ENCODE assay signal across 18 cellular contexts in genomic region chr11:128862913-128863660, GRCh38. TPM values are rescaled to one million over a fixed set of nuclear protein-coding genes. Genes with fewer than 3 reads are reported as not detected.
DNase-seq lines count a peak whose midpoint lies in the region; ATAC-seq and TF ChIP-seq lines count a peak whose summit lies in the region.
"Had no signal": no experiment of that assay in that cellular context is flagged by ENCODE, and none has a peak within 500 bp of the region (broad histone marks: within the 10 kb centered on the region; RNA-seq: fewer than 3 reads in every experiment).

No MANE protein-coding gene starts in this region.

- peaks cover 2% of the 10 kb centered on the region for H3K4me1 Mint-ChIP-seq in activated T-cell treated with anti-CD3 and anti-CD28 coated beads, Interleukin-2, amount 50 U/mL, for 4 hours (ENCODE audit: low read depth)

- no peak for TF ChIP-seq POLR2A in vagina (IDR thresholded peaks at IDR 0.05)

- peak; percentile 81 for ATAC-seq in RWPE2 (ENCODE audit: low read depth)
- ATAC-seq in activated T-cell treated with anti-CD3 and anti-CD28 coated beads, Interleukin-2, amount 50 U/mL, for 4 hours, result no peak

- H3K4me1 ChIP-seq in RWPE2 (ENCODE audit: insufficient read depth, poor library complexity, severe bottlenecking) (peaks cover 12% of the 10 kb centered on the region), fibroblast of lung (ENCODE audit: control insufficient read depth, extremely low read depth, insufficient read depth, low read length) (peaks cover 2% of the 10 kb centered on the region), smooth muscle cell (ENCODE audit: low read depth) (no peaks in the 10 kb centered on the region), OCI-LY7 (ENCODE audit: insufficient read depth, low read length, poor library complexity, severe bottlenecking) (peaks cover 8% of the 10 kb centered on the region), vagina (peaks cover 7% of the 10 kb centered on the region)
- H3K4me1 ChIP-seq: SJCRH30 had no signal

- no peaks in the 10 kb centered on the region for H3K36me3 ChIP-seq in RWPE2 (ENCODE audit: low read depth)
- no peaks in the 10 kb centered on the region for H3K36me3 ChIP-seq in fibroblast of lung (ENCODE audit: control insufficient read depth, insufficient read depth, low read length)
- no peaks in the 10 kb centered on the region for H3K36me3 ChIP-seq in smooth muscle cell (ENCODE audit: low read depth)
- no peaks in the 10 kb centered on the region for H3K36me3 ChIP-seq in OCI-LY7 (ENCODE audit: insufficient read depth, low read length)
- H3K36me3 ChIP-seq in vagina, result no peaks in the 10 kb centered on the region
- H3K36me3 ChIP-seq: adrenal gland, ovary, SJCRH30, transverse colon had no signal

- CTCF ChIA-PET in OCI-LY7 (lab: Charles Lee; ENCODE audit: unreplicated experiment), result no interaction called here

- POLR2A ChIA-PET in OCI-LY7 (lab: Charles Lee), result interaction anchor here (0.5 to 1.0 kb wide), 3 partner anchors 12 to 309 kb away, joined by 3 to 4 read pairs (median 3); no protein-coding TSS in a partner anchor

- H4K20me1 ChIP-seq in fibroblast of lung (ENCODE audit: control insufficient read depth, extremely low read depth, insufficient read depth, low read length) (no peaks in the 10 kb centered on the region), smooth muscle cell (ENCODE audit: low read depth) (no peaks in the 10 kb centered on the region), OCI-LY7 (ENCODE audit: insufficient read depth, low read length) (no peaks in the 10 kb centered on the region)

- no peak overlapping the region for H3K9ac ChIP-seq in fibroblast of lung (ENCODE audit: insufficient read depth, low read length)
- H3K9ac ChIP-seq in smooth muscle cell (ENCODE audit: low read depth), result no peak overlapping the region

- H3K9me3 Mint-ChIP-seq in activated T-cell treated with anti-CD3 and anti-CD28 coated beads, Interleukin-2, amount 50 U/mL, for 4 hours, result no peaks in the 10 kb centered on the region
- H3K9me3 Mint-ChIP-seq: activated B cell treated with CpG ODN at 0.5 μM for 24 hours had no signal

- peak; percentile 54 for DNase-seq in DMS53 (lab: John Stamatoyannopoulos, UW)
- no peak for DNase-seq in DMS53 treated with DMSO at 0.1 percent for 48 hours (lab: John Stamatoyannopoulos, UW; ENCODE audit: unreplicated experiment)
- no peak for DNase-seq in RWPE2 (ENCODE audit: low spot score)
- peak; percentile 48 to 69 for DNase-seq in fibroblast of lung (ENCODE audit: low read depth in 2 of 2)
- DNase-seq in smooth muscle cell (lab: John Stamatoyannopoulos, UW; ENCODE audit: unreplicated experiment), result no peak
- DNase-seq in OCI-LY7 (ENCODE audit: low spot score), result no peak
- DNase-seq in activated T-cell treated with anti-CD3 and anti-CD28 coated beads, Interleukin-2, amount 50 U/mL, for 4 hours, result no peak
- no peak for DNase-seq in vagina (ENCODE audit: extremely low spot score in 2 of 2)
- DNase-seq: activated B cell treated with CpG ODN at 0.5 μM for 24 hours; adrenal gland; effector CD4-positive, alpha-beta T cell; NCI-H1436 treated with DMSO at 0.1 percent for 48 hours; ovary; SJCRH30; stimulated activated CD4-positive, alpha-beta T cell treated with anti-CD3 and anti-CD28 coated beads, Interleukin-15, amount 100 ng/mL, for 24 hours; transverse colon had no signal

- H3K27ac ChIP-seq in RWPE2 (ENCODE audit: poor library complexity, severe bottlenecking) (peak overlapping the region; percentile 44), fibroblast of lung (ENCODE audit: insufficient read depth, low read length) (no peak overlapping the region), smooth muscle cell (ENCODE audit: low read depth) (peak overlapping the region; percentile 51), OCI-LY7 (ENCODE audit: low read depth, low read length, poor library complexity, severe bottlenecking) (no peak overlapping the region), vagina (no peak overlapping the region)
- H3K27ac ChIP-seq: 22Rv1, adrenal gland, ovary, SJCRH30, transverse colon had no signal

- TF ChIP-seq CTCF in RWPE2 (IDR thresholded peaks at IDR 0.05; ENCODE audit: poor library complexity, severe bottlenecking), result no peak
- TF ChIP-seq CTCF in fibroblast of lung (conservative IDR thresholded peaks at IDR 0.05 in 1 of 2, IDR thresholded peaks at IDR 0.05 in 1 of 2; ENCODE audit: low read depth in 1 of 2, low read length in 2 of 2), result no peak
- no peak for TF ChIP-seq CTCF in smooth muscle cell (IDR thresholded peaks at IDR 0.05; ENCODE audit: borderline replicate concordance, insufficient read depth, poor library complexity, severe bottlenecking)
- no peak for TF ChIP-seq CTCF in OCI-LY7 (conservative IDR thresholded peaks at IDR 0.05; ENCODE audit: low read length)
- TF ChIP-seq CTCF in vagina (IDR thresholded peaks at IDR 0.05), result no peak

- H3K9me3 ChIP-seq in RWPE2 (ENCODE audit: severe bottlenecking) (no peaks in the 10 kb centered on the region), fibroblast of lung (ENCODE audit: control insufficient read depth, insufficient read depth, low read depth, low read length) (no peaks in the 10 kb centered on the region), smooth muscle cell (replicated peaks; ENCODE audit: low read depth) (no peaks in the 10 kb centered on the region), OCI-LY7 (ENCODE audit: low read length) (no peaks in the 10 kb centered on the region), vagina (no peaks in the 10 kb centered on the region)
- H3K9me3 ChIP-seq: adrenal gland, ovary, SJCRH30, transverse colon had no signal

- no peak overlapping the region for H2AFZ ChIP-seq in fibroblast of lung (ENCODE audit: low read length)
- no peak overlapping the region for H2AFZ ChIP-seq in smooth muscle cell (ENCODE audit: low read depth)
- no peak overlapping the region for H2AFZ ChIP-seq in OCI-LY7 (ENCODE audit: low read length)

- no peak overlapping the region for H3K4me3 Mint-ChIP-seq in activated T-cell treated with anti-CD3 and anti-CD28 coated beads, Interleukin-2, amount 50 U/mL, for 4 hours
- H3K4me3 Mint-ChIP-seq: activated B cell treated with CpG ODN at 0.5 μM for 24 hours had no signal

- no peak overlapping the region for H3K4me2 ChIP-seq in fibroblast of lung (ENCODE audit: extremely low read depth, insufficient read depth, low read length)
- H3K4me2 ChIP-seq in smooth muscle cell, result peak overlapping the region; percentile 66
- H3K4me2 ChIP-seq in OCI-LY7 (ENCODE audit: low read length), result no peak overlapping the region

- no peaks in the 10 kb centered on the region for H3K27me3 ChIP-seq in RWPE2 (ENCODE audit: insufficient read depth, poor library complexity, severe bottlenecking)
- peaks cover 2% of the 10 kb centered on the region for H3K27me3 ChIP-seq in fibroblast of lung (ENCODE audit: control insufficient read depth, insufficient read depth, low read length)
- H3K27me3 ChIP-seq in smooth muscle cell (ENCODE audit: low read depth), result no peaks in the 10 kb centered on the region
- H3K27me3 ChIP-seq in vagina, result no peaks in the 10 kb centered on the region
- H3K27me3 ChIP-seq: adrenal gland, ovary, SJCRH30, transverse colon had no signal

- H3F3A ChIP-seq in smooth muscle cell (ENCODE audit: low read depth), result peaks cover 12% of the 10 kb centered on the region

- H3K79me2 ChIP-seq in fibroblast of lung (ENCODE audit: control insufficient read depth, insufficient read depth, low read length) (no peaks in the 10 kb centered on the region), smooth muscle cell (ENCODE audit: low read depth) (no peaks in the 10 kb centered on the region), OCI-LY7 (ENCODE audit: insufficient read depth, low read depth, low read length) (no peaks in the 10 kb centered on the region)

- intact Hi-C loops in OCI-LY7 (cut with micrococcal nuclease; ENCODE audit: unreplicated experiment), result no loop called here
- intact Hi-C loops in vagina (cut with DNase I), result no loop called here

- H3K27me3 Mint-ChIP-seq in activated T-cell treated with anti-CD3 and anti-CD28 coated beads, Interleukin-2, amount 50 U/mL, for 4 hours (ENCODE audit: low read depth), result no peaks in the 10 kb centered on the region
- H3K27me3 Mint-ChIP-seq: activated B cell treated with CpG ODN at 0.5 μM for 24 hours had no signal

- no peak overlapping the region for H3K4me3 ChIP-seq in RWPE2 (ENCODE audit: severe bottlenecking)
- no peak overlapping the region for H3K4me3 ChIP-seq in fibroblast of lung (replicated peaks in 1 of 4; ENCODE audit: control extremely low read depth in 1 of 4, insufficient read depth in 1 of 4, low read depth in 3 of 4, low read length in 4 of 4)
- no peak overlapping the region for H3K4me3 ChIP-seq in smooth muscle cell
- H3K4me3 ChIP-seq in OCI-LY7 (ENCODE audit: low read depth, low read length, poor library complexity, severe bottlenecking), result no peak overlapping the region
- H3K4me3 ChIP-seq in vagina, result no peak overlapping the region
- H3K4me3 ChIP-seq: adrenal gland, ovary, SJCRH30, transverse colon had no signal

- H3K36me3 Mint-ChIP-seq in activated T-cell treated with anti-CD3 and anti-CD28 coated beads, Interleukin-2, amount 50 U/mL, for 4 hours (ENCODE audit: insufficient read depth), result no peaks in the 10 kb centered on the region

- H3K9me2 ChIP-seq in OCI-LY7 (ENCODE audit: insufficient read depth, low read length), result no peaks in the 10 kb centered on the region

- no TSS peak for BruUV-seq in OCI-LY7 (replicated peaks; lab: Mats Ljungman, UMichigan)

- 52% methylated on average over 4 of the region's 4 CpGs for WGBS in smooth muscle cell (ENCODE audit: low lambda C conversion rate)

RNA-seq across cellular contexts. Expression of gene KCNJ1, which starts 4.0 kb away (rescaled TPM):
- total RNA-seq in fibroblast of lung (under 0.01 TPM in 1 of 2 replicates, not detected in the other), smooth muscle cell (0.99 TPM in 1 of 2 replicates, not detected in the other), OCI-LY7 (2022) (0.11 TPM in 1 of 2 replicates, not detected in the other), vagina (1.5 TPM)
- polyA plus RNA-seq in fibroblast of lung (0.08 TPM in 1 of 2 replicates, not detected in the other), smooth muscle cell (0.35 TPM in 1 of 2 replicates, not detected in the other)
- polyA plus RNA-seq in fibroblast of lung (2012), result not detected in 2 replicates
- polyA minus RNA-seq in fibroblast of lung (ENCODE audit: low replicate concordance), result not detected in 2 replicates
- 0.06 TPM in 1 of 2 replicates, not detected in the other for total RNA-seq in OCI-LY7 (2014; rRNA removed; shearing (Covaris generic))
- not detected for total RNA-seq in activated T-cell treated with anti-CD3 and anti-CD28 coated beads, Interleukin-2, amount 50 U/mL, for 4 hours
- total RNA-seq: activated B cell treated with CpG ODN at 0.5 μM for 24 hours, adrenal gland, mesenteric fat pad, SJCRH30, transverse colon had no signal
- polyA plus RNA-seq: ovary had no signal

RNA-seq across cellular contexts. Expression of gene KCNJ5, which starts 28.1 kb away (rescaled TPM):
- 0.33 and 0.51 TPM in 2 replicates for total RNA-seq in fibroblast of lung
- 0.15 and 0.24 TPM in 2 replicates for polyA plus RNA-seq in fibroblast of lung
- 0.26 and 0.32 TPM in 2 replicates for polyA plus RNA-seq in fibroblast of lung (2012)
- polyA minus RNA-seq in fibroblast of lung (ENCODE audit: low replicate concordance), result not detected in 2 replicates
- not detected in 2 replicates for total RNA-seq in smooth muscle cell
- polyA plus RNA-seq in smooth muscle cell, result 0.05 and 0.11 TPM in 2 replicates
- not detected in 2 replicates for total RNA-seq in OCI-LY7 (2014; rRNA removed; shearing (Covaris generic))
- total RNA-seq in OCI-LY7 (2022), result not detected in 2 replicates
- total RNA-seq in activated T-cell treated with anti-CD3 and anti-CD28 coated beads, Interleukin-2, amount 50 U/mL, for 4 hours, result not detected
- 1.5 TPM for total RNA-seq in vagina
- total RNA-seq: activated B cell treated with CpG ODN at 0.5 μM for 24 hours had no signal

Comparison
In these comparisons a context has a peak if more than half of its experiments do, and no peak if none do; other contexts are left out.
1. DNase-seq: peak in DMS53 (single experiment) and fibroblast of lung (2 of 2); none in DMS53 treated with DMSO at 0.1 percent for 48 hours (single experiment), RWPE2 (single experiment), smooth muscle cell (single experiment), OCI-LY7 (single experiment), activated T-cell treated with anti-CD3 and anti-CD28 coated beads, Interleukin-2, amount 50 U/mL, for 4 hours (single experiment) and vagina (0 of 2).
2. H3K27ac ChIP-seq: peak in RWPE2 (single experiment) and smooth muscle cell (single experiment); none in fibroblast of lung (single experiment), OCI-LY7 (single experiment) and vagina (single experiment).